In the genomic region with DNA sequence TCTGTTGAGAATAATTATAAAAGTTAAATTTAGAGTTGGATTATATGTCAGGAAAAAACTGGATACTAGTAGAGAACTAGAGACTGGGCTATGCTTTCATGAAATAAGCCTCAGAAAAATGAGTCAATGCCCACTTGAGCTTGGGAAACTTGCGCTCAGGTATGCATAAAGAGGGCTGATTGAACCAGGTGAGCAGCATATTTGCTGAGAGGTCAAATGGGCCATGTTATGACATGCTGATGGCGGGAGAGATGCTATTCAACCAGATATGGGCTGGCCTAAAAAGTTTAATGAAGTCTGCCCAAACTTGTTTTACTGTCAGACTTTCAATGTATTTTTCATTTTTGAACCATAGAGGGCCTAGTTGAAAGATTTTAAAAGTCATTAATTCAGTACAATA, we compare ENCODE assay signal across 21 cellular contexts.
DNase-seq lines count a peak whose midpoint lies in the region; ATAC-seq, FAIRE-seq and TF ChIP-seq lines count a peak whose summit lies in the region.
"Had no signal": no experiment of that assay in that cellular context is flagged by ENCODE, and none has a peak within 500 bp of the region (broad histone marks: within the 10 kb centered on the region; RNA-seq: fewer than 3 reads in every experiment).

No MANE protein-coding gene starts in this region.

- no peak overlapping the region for H3K4me3 Mint-ChIP-seq in GM23338
- H3K4me3 Mint-ChIP-seq: CD4-positive, CD25-positive, alpha-beta regulatory T cell; CD8-positive, alpha-beta memory T cell; H9 had no signal

- no peak overlapping the region for H2AFZ ChIP-seq in GM23338
- no peak overlapping the region for H2AFZ ChIP-seq in keratinocyte (ENCODE audit: control insufficient read depth, low read length)

- no peaks in the 10 kb centered on the region for H3K9me3 Mint-ChIP-seq in GM23338
- H3K9me3 Mint-ChIP-seq: H9 had no signal

- H3K79me2 ChIP-seq in GM23338 (replicated peaks; ENCODE audit: insufficient read depth) = no peaks in the 10 kb centered on the region
- H3K79me2 ChIP-seq in keratinocyte (ENCODE audit: control insufficient read depth, insufficient read depth, low read length) = no peaks in the 10 kb centered on the region

- DNase-seq in GM23338 (ENCODE audit: low spot score) (no peak), HPDE6-E6E7 (ENCODE audit: extremely low spot score) (peak; percentile 33), epithelial cell of esophagus (ENCODE audit: low read depth) (peak; percentile 90), keratinocyte (ENCODE audit: low read depth, low spot score) (peak; percentile 50), NCI-H774 (lab: John Stamatoyannopoulos, UW) (no peak), amygdala (lab: John Stamatoyannopoulos, UW) (no peak)
- DNase-seq: ACHN; BE2C; C1 segment of cervical spinal cord; CD4-positive, CD25-positive, alpha-beta regulatory T cell; CD8-positive, alpha-beta memory T cell; COR-L47; DMS 273 treated with DMSO at 0.1 percent for 48 hours; DMS79; GDM1; GOT3; H9 had no signal

- H3K4me2 ChIP-seq in GM23338 = no peak overlapping the region
- no peak overlapping the region for H3K4me2 ChIP-seq in keratinocyte (ENCODE audit: control insufficient read depth, extremely low read depth, insufficient read depth, low read depth, low read length)

- H4K20me1 ChIP-seq in GM23338 (replicated peaks; ENCODE audit: insufficient read depth) (no peaks in the 10 kb centered on the region), keratinocyte (ENCODE audit: control insufficient read depth, extremely low read depth, insufficient read depth, low read length) (no peaks in the 10 kb centered on the region)

- no peaks in the 10 kb centered on the region for H3K9me2 ChIP-seq in GM23338 (ENCODE audit: insufficient read depth)

- no peak for TF ChIP-seq CTCF in GM23338 (conservative IDR thresholded peaks at IDR 0.05; ENCODE audit: low read depth in 2 of 2)
- no peak for TF ChIP-seq CTCF in epithelial cell of esophagus (IDR thresholded peaks at IDR 0.05; ENCODE audit: insufficient read depth, low read depth, low read length, missing control alignments)
- TF ChIP-seq CTCF in keratinocyte (optimal IDR thresholded peaks at IDR 0.05 in 1 of 3, IDR thresholded peaks at IDR 0.05 in 1 of 3, conservative IDR thresholded peaks at IDR 0.05 in 1 of 3; ENCODE audit: extremely low read depth in 1 of 3, insufficient read depth in 2 of 3, low read length in 3 of 3) = no peak

- no peaks in the 10 kb centered on the region for H3K4me1 Mint-ChIP-seq in GM23338
- H3K4me1 Mint-ChIP-seq: CD4-positive, CD25-positive, alpha-beta regulatory T cell; CD8-positive, alpha-beta memory T cell; H9 had no signal

- ATAC-seq in GM23338 (no peak), GM18858 (IDR thresholded peaks at IDR 0.05; ENCODE audit: unreplicated experiment) (no peak)

- no peaks in the 10 kb centered on the region for H3F3A ChIP-seq in GM23338 (replicated peaks; ENCODE audit: low read depth)

- no peaks in the 10 kb centered on the region for H3K9me3 ChIP-seq in keratinocyte (ENCODE audit: control insufficient read depth, low read depth, low read length)
- H3K9me3 ChIP-seq: BE2C had no signal

- dilution Hi-C loops in keratinocyte (cut with MboI; ENCODE audit: extremely low pct_ligation_motif_present, low sequenced_read_pairs) = no loop called here

- H3K36me3 Mint-ChIP-seq in GM23338 (ENCODE audit: low read depth) = no peaks in the 10 kb centered on the region
- H3K36me3 Mint-ChIP-seq: CD4-positive, CD25-positive, alpha-beta regulatory T cell; CD8-positive, alpha-beta memory T cell had no signal

- H3K27me3 Mint-ChIP-seq in GM23338 (ENCODE audit: insufficient read depth, low read depth, poor library complexity) = no peaks in the 10 kb centered on the region
- H3K27me3 Mint-ChIP-seq: CD4-positive, CD25-positive, alpha-beta regulatory T cell; CD8-positive, alpha-beta memory T cell had no signal

- H3K4me1 ChIP-seq in GM23338 (ENCODE audit: insufficient read depth) (no peaks in the 10 kb centered on the region), keratinocyte (ENCODE audit: control insufficient read depth, extremely low read depth, insufficient read depth, low read length) (peaks cover 11% of the 10 kb centered on the region)
- H3K4me1 ChIP-seq: BE2C had no signal

- H3K36me3 ChIP-seq in GM23338 (ENCODE audit: insufficient read depth) = no peaks in the 10 kb centered on the region
- no peaks in the 10 kb centered on the region for H3K36me3 ChIP-seq in keratinocyte (ENCODE audit: control insufficient read depth in 2 of 2, extremely low read depth in 1 of 2, insufficient read depth in 2 of 2, low read length in 2 of 2)
- H3K36me3 ChIP-seq: BE2C had no signal

- no peaks in the 10 kb centered on the region for H3K27me3 ChIP-seq in GM23338 (ENCODE audit: insufficient read depth)
- H3K27me3 ChIP-seq in keratinocyte (ENCODE audit: control insufficient read depth, extremely low read depth, insufficient read depth, low read length) = no peaks in the 10 kb centered on the region
- H3K27me3 ChIP-seq: BE2C had no signal

- H3K4me3 ChIP-seq in GM23338 = no peak overlapping the region
- no peak overlapping the region for H3K4me3 ChIP-seq in epithelial cell of esophagus (ENCODE audit: low read length)
- H3K4me3 ChIP-seq in keratinocyte (ENCODE audit: control insufficient read depth in 2 of 3, extremely low read depth in 1 of 3, insufficient read depth in 2 of 3, low read depth in 1 of 3, low read length in 3 of 3) = no peak overlapping the region

- FAIRE-seq in keratinocyte (lab: Jason Lieb, UNC) = no peak
- FAIRE-seq: A204.1, GM12892, GM18507 had no signal

- no peak overlapping the region for H3K27ac ChIP-seq in GM23338 (ENCODE audit: low read depth)
- H3K27ac ChIP-seq in keratinocyte (ENCODE audit: control insufficient read depth, insufficient read depth, low read length) = no peak overlapping the region

- H3K9ac ChIP-seq in keratinocyte (ENCODE audit: control insufficient read depth, extremely low read depth, insufficient read depth, low read length) = no peak overlapping the region

- no peaks in the 10 kb centered on the region for H3K9me1 ChIP-seq in keratinocyte (ENCODE audit: control insufficient read depth, extremely low read depth, insufficient read depth, low read length)

- 0 out of 2 replicates have a peak overlapping the region, but pooled peaks have one; percentile 61 for H3K27ac Mint-ChIP-seq in GM23338
- H3K27ac Mint-ChIP-seq: CD4-positive, CD25-positive, alpha-beta regulatory T cell; CD8-positive, alpha-beta memory T cell had no signal

TF ChIP-seq in GM23338, 12 proteins besides CTCF, POLR2A, EP300 and RAD21:
- TF ChIP-seq CREB1 (CRISPR knock-in tag; IDR thresholded peaks at IDR 0.05; ENCODE audit: low read depth) = no peak
- TF ChIP-seq EZH2phosphoT487 (IDR thresholded peaks at IDR 0.05; ENCODE audit: unreplicated experiment) = no peak
- no peak for TF ChIP-seq ZNF114 (CRISPR knock-in tag; IDR thresholded peaks at IDR 0.05)
TF ChIP-seq in GM23338: peak in this region for 0.

Comparison
In these comparisons a context has a peak if more than half of its experiments do, and no peak if none do; other contexts are left out.
1. DNase-seq: peak in HPDE6-E6E7 (single experiment), epithelial cell of esophagus (single experiment) and keratinocyte (single experiment); none in GM23338 (single experiment), NCI-H774 (single experiment) and amygdala (0 of 56).